20 cellular contexts compared by ENCODE assay signal in the genomic region with DNA sequence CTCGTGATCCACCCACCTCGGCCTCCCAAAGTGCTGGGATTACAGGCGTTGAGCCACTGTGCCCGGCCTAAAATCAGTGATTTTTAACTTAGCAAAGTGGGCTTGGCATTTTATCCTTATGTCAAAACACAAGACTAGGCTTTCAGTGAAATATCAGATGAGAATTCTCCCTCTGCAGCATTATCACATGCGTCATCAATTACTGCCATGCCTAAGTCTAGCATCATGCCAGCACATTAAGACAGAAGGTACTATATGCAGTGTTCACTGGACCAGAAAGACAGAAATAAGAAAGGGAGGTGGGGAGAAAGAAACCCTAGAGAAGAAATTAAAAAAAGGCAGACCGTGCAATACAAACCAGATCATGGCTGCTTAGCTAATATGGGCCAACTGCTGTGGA.
"Had no signal": no experiment of that assay in that cellular context is flagged by ENCODE, and none has a peak within 500 bp of the region (broad histone marks: within the 10 kb centered on the region; RNA-seq: fewer than 3 reads in every experiment).

No MANE protein-coding gene starts in this region.

- H3K4me3 Mint-ChIP-seq: activated CD4-positive, alpha-beta memory T cell treated with anti-CD3 and anti-CD28 coated beads for 36 hours; activated CD4-positive, alpha-beta T cell treated with anti-CD3 and anti-CD28 coated beads for 36 hours; activated CD8-positive, alpha-beta memory T cell treated with anti-CD3 and anti-CD28 coated beads, Interleukin-2, amount 10 ng/mL, durations not matched to agents 7 days and 5 days; activated T-helper 17 cell treated with anti-CD3 and anti-CD28 coated beads, Interleukin-2, amount 50 U/mL, for 72 hours; natural killer cell; stimulated activated memory B cell treated with anti-CD40 and anti-IgM and Interleukin-4, amounts not matched to agents 10 μg/mL and 1 μg/mL and 100 μg/mL, for 72 hours; T-helper 1 cell treated with Interleukin-12 subunit alpha and Interleukin-12 subunit beta and Interleukin-4 antibody, amounts not matched to agents 30 μg/mL and 1 μg/mL, for 36 hours had no signal

- H3K27me3 Mint-ChIP-seq: activated CD4-positive, alpha-beta memory T cell treated with anti-CD3 and anti-CD28 coated beads for 36 hours; activated CD4-positive, alpha-beta T cell treated with anti-CD3 and anti-CD28 coated beads for 36 hours; activated CD8-positive, alpha-beta memory T cell treated with anti-CD3 and anti-CD28 coated beads, Interleukin-2, amount 10 ng/mL, durations not matched to agents 7 days and 5 days; activated T-helper 17 cell treated with anti-CD3 and anti-CD28 coated beads, Interleukin-2, amount 50 U/mL, for 72 hours; stimulated activated memory B cell treated with anti-CD40 and anti-IgM and Interleukin-4, amounts not matched to agents 10 μg/mL and 1 μg/mL and 100 μg/mL, for 72 hours had no signal

- H3K9me3 Mint-ChIP-seq: activated CD4-positive, alpha-beta memory T cell treated with anti-CD3 and anti-CD28 coated beads for 36 hours; activated T-helper 17 cell treated with anti-CD3 and anti-CD28 coated beads, Interleukin-2, amount 50 U/mL, for 72 hours; natural killer cell; stimulated activated memory B cell treated with anti-CD40 and anti-IgM and Interleukin-4, amounts not matched to agents 10 μg/mL and 1 μg/mL and 100 μg/mL, for 72 hours; T-helper 1 cell treated with Interleukin-12 subunit alpha and Interleukin-12 subunit beta and Interleukin-4 antibody, amounts not matched to agents 30 μg/mL and 1 μg/mL, for 36 hours had no signal

- H3K36me3 Mint-ChIP-seq: natural killer cell had no signal

- H3K27ac Mint-ChIP-seq: activated CD4-positive, alpha-beta memory T cell treated with anti-CD3 and anti-CD28 coated beads for 36 hours; activated CD4-positive, alpha-beta T cell treated with anti-CD3 and anti-CD28 coated beads for 36 hours; activated CD8-positive, alpha-beta memory T cell treated with anti-CD3 and anti-CD28 coated beads, Interleukin-2, amount 10 ng/mL, durations not matched to agents 7 days and 5 days; activated T-helper 17 cell treated with anti-CD3 and anti-CD28 coated beads, Interleukin-2, amount 50 U/mL, for 72 hours; natural killer cell; stimulated activated memory B cell treated with anti-CD40 and anti-IgM and Interleukin-4, amounts not matched to agents 10 μg/mL and 1 μg/mL and 100 μg/mL, for 72 hours; T-helper 1 cell treated with Interleukin-12 subunit alpha and Interleukin-12 subunit beta and Interleukin-4 antibody, amounts not matched to agents 30 μg/mL and 1 μg/mL, for 36 hours had no signal

- H3K4me3 ChIP-seq: lung, sigmoid colon, spleen, testis, upper lobe of left lung had no signal

- H3K27ac ChIP-seq: sigmoid colon, spleen, testis, upper lobe of left lung, VCaP had no signal

- ATAC-seq: activated CD4-positive, alpha-beta T cell treated with anti-CD3 and anti-CD28 coated beads for 36 hours; activated CD8-positive, alpha-beta memory T cell treated with anti-CD3 and anti-CD28 coated beads, Interleukin-2, amount 10 ng/mL, durations not matched to agents 7 days and 5 days; activated T-helper 17 cell treated with anti-CD3 and anti-CD28 coated beads, Interleukin-2, amount 50 U/mL, for 72 hours; left colon; natural killer cell; stimulated activated memory B cell treated with anti-CD40 and anti-IgM and Interleukin-4, amounts not matched to agents 10 μg/mL and 1 μg/mL and 100 μg/mL, for 72 hours had no signal

- H3K27me3 ChIP-seq: sigmoid colon, spleen, testis, upper lobe of left lung had no signal

- H3K4me1 Mint-ChIP-seq: activated CD8-positive, alpha-beta memory T cell treated with anti-CD3 and anti-CD28 coated beads, Interleukin-2, amount 10 ng/mL, durations not matched to agents 7 days and 5 days; activated T-helper 17 cell treated with anti-CD3 and anti-CD28 coated beads, Interleukin-2, amount 50 U/mL, for 72 hours had no signal

- DNase-seq: activated CD4-positive, alpha-beta memory T cell treated with anti-CD3 and anti-CD28 coated beads for 36 hours; activated CD4-positive, alpha-beta T cell treated with anti-CD3 and anti-CD28 coated beads for 36 hours; activated CD8-positive, alpha-beta memory T cell treated with anti-CD3 and anti-CD28 coated beads, Interleukin-2, amount 10 ng/mL, durations not matched to agents 7 days and 5 days; activated naive CD4-positive, alpha-beta T cell treated with Interleukin-2 at 50 U/mL for 16 hours; aorta; cerebellar nuclear complex; cortex of kidney; erythroblast; left colon; natural killer cell; sigmoid colon; spleen; stimulated activated CD4-positive, alpha-beta T cell treated with anti-CD3 and anti-CD28 coated beads, Interleukin-4, amount 100 ng/mL, for 4 hours; testis; upper lobe of left lung had no signal

- H3K9me3 ChIP-seq: sigmoid colon, spleen, testis, upper lobe of left lung had no signal

- H3K4me1 ChIP-seq: sigmoid colon, testis, upper lobe of left lung had no signal
